Comparison of ENCODE assay signal across 31 cellular contexts in the genomic region with DNA sequence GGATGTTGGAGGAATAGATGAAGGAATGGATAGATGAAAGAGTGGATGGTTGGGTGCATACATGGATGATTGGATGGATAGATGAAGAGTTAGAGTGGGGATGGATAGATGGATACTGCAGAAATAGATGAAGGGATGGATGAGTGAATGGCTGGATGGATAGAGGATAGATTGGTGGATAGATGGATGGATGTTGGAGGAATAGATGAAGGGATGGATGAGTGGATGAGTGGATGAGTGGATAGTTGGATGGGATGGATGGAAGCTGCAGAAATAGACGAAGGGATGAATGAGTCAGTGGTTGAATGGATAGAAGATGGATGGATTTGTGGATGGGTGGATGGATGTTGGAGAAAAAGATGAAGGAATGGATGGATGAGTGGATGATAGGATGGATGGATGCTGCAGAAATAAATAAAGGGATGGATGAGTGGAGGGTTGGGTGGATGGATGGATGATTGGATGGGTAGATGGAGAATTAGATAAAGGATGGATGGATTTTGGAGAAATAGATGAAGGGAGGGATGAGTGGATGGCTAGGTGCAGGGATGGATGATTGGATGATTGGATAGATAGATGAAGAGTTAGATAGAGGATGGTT. TPM values are rescaled to one million over a fixed set of nuclear protein-coding genes. Genes with fewer than 3 reads are reported as not detected.
"Had no signal": no experiment of that assay in that cellular context is flagged by ENCODE, and none has a peak within 500 bp of the region (broad histone marks: within the 10 kb centered on the region; RNA-seq: fewer than 3 reads in every experiment).

No MANE protein-coding gene starts in this region.

- H3K4me3 ChIP-seq: neural progenitor cell, ovary, psoas muscle, skin epidermis, smooth muscle cell, spleen, suprapubic skin, testis, tibial artery, transverse colon, upper lobe of right lung, vagina had no signal

- DNase-seq: naive thymus-derived CD4-positive, alpha-beta T cell; natural killer cell; nucleus accumbens; ovary; psoas muscle; right cardiac atrium; spleen; stimulated activated CD4-positive, alpha-beta T cell treated with anti-CD3 and anti-CD28 coated beads, Interleukin-12 subunit alpha, Interleukin-12 subunit beta, amount 100 ng/mL, for 4 hours; stimulated activated CD4-positive, alpha-beta T cell treated with anti-CD3 and anti-CD28 coated beads, Interleukin-1b, Interleukin-23, amount 100 ng/mL, for 48 hours; stimulated activated CD4-positive, alpha-beta T cell treated with anti-CD3 and anti-CD28 coated beads, Interleukin-4, amount 100 ng/mL, for 1 hour; stimulated activated CD4-positive, alpha-beta T cell treated with anti-CD3 and anti-CD28 coated beads, Interleukin-4, amount 100 ng/mL, for 4 hours; stimulated activated CD8-positive, alpha-beta memory T cell treated with anti-CD3 and anti-CD28 coated beads, Interleukin-4, amount 100 ng/mL, for 48 hours; stimulated activated naive CD4-positive, alpha-beta T cell; stimulated activated naive CD8-positive, alpha-beta T cell treated with anti-CD3 and anti-CD28 coated beads, Interleukin-15, amount 100 ng/mL, for 72 hours; stimulated activated naive CD8-positive, alpha-beta T cell treated with anti-CD3 and anti-CD28 coated beads, Interleukin-15, Interleukin-2, amounts not matched to agents 100 U/mL and 50 U/mL, for 24 hours; substantia nigra; testis; tibial artery; transverse colon; upper lobe of right lung had no signal

- H3K79me2 ChIP-seq: parathyroid adenoma had no signal

- H3K27me3 ChIP-seq: ovary, testis had no signal

- H3K4me1 ChIP-seq: neural progenitor cell, parathyroid adenoma, psoas muscle, testis, upper lobe of right lung had no signal

- H3K4me2 ChIP-seq: neural progenitor cell, smooth muscle cell had no signal

- H2AFZ ChIP-seq: neural progenitor cell, parathyroid adenoma had no signal

- H3K9me3 ChIP-seq: neutrophil, ovary, psoas muscle, suprapubic skin, testis, transverse colon, upper lobe of right lung, vagina had no signal

- ATAC-seq: naive thymus-derived CD4-positive, alpha-beta T cell; natural killer cell; psoas muscle; right cardiac atrium; sciatic nerve; stimulated activated naive CD8-positive, alpha-beta T cell treated with anti-CD3 and anti-CD28 coated beads, Interleukin-15, amount 100 ng/mL, for 72 hours; stimulated activated naive CD8-positive, alpha-beta T cell treated with anti-CD3 and anti-CD28 coated beads, Interleukin-15, Interleukin-2, amounts not matched to agents 100 U/mL and 50 U/mL, for 24 hours; upper lobe of right lung had no signal

- H3K9ac ChIP-seq: neural progenitor cell, parathyroid adenoma had no signal

- H3K36me3 ChIP-seq: neural progenitor cell, neutrophil, ovary, spleen, suprapubic skin, tibial artery, transverse colon, upper lobe of right lung, vagina had no signal

- H3K27ac ChIP-seq: neural progenitor cell, neutrophil, ovary, parathyroid adenoma, psoas muscle, skin epidermis, spleen, suprapubic skin, testis, tibial artery, transverse colon, upper lobe of right lung, vagina had no signal

RNA-seq across cellular contexts. Expression of a gene that starts 4.7 kb away (rescaled TPM):
- total RNA-seq: natural killer cell, omental fat pad, sciatic nerve had no signal

RNA-seq across cellular contexts. Expression of a gene that starts 4.8 kb away (rescaled TPM):
- total RNA-seq: natural killer cell, omental fat pad, sciatic nerve, spleen, transverse colon, urinary bladder, vagina had no signal
- polyA plus RNA-seq: ovary, spleen, thymus had no signal
